ENCODE assay signal across 10 cellular contexts in genomic region chr7:12719141-12719919, GRCh38. TPM values are rescaled to one million over a fixed set of nuclear protein-coding genes. Genes with fewer than 3 reads are reported as not detected.
A peak's percentile ranks its signal among the peaks of the same experiment; 100 is the strongest.
DNase-seq lines count a peak whose midpoint lies in the region; ATAC-seq and TF ChIP-seq lines count a peak whose summit lies in the region.
"Had no signal": no experiment of that assay in that cellular context is flagged by ENCODE, and none has a peak within 500 bp of the region (broad histone marks: within the 10 kb centered on the region; RNA-seq: fewer than 3 reads in every experiment).

No MANE protein-coding gene starts in this region.

- peak overlapping the region; percentile 67 for H3K27ac Mint-ChIP-seq in endothelial cell (ENCODE audit: unreplicated experiment)

- intact Hi-C loops in psoas muscle (cut with DNase I), result no loop called here

- 30 to 52% (median 33%) methylated on average over 5 of the region's 5 CpGs for WGBS in psoas muscle, 3 donors

- H3K4me1 ChIP-seq in psoas muscle, result peaks cover 17% of the 10 kb centered on the region

- ATAC-seq in psoas muscle (peak in 3 of 4 donors; percentile 29 to 46 (median 45)), HG02870 (IDR thresholded peaks at IDR 0.05; ENCODE audit: unreplicated experiment) (no peak)

- H3K36me3 Mint-ChIP-seq in endothelial cell (ENCODE audit: low read depth, unreplicated experiment), result no peaks in the 10 kb centered on the region

- peaks cover 63% of the 10 kb centered on the region for H3K4me1 Mint-ChIP-seq in endothelial cell (ENCODE audit: unreplicated experiment)

- peak overlapping the region; percentile 56 for H3K27ac ChIP-seq in psoas muscle
- H3K27ac ChIP-seq: HL-60, neutrophil had no signal

- peak overlapping the region; percentile 15 for H3K4me3 Mint-ChIP-seq in endothelial cell (ENCODE audit: unreplicated experiment)

- no peak for TF ChIP-seq CTCF in endothelial cell (IDR thresholded peaks at IDR 0.05; ENCODE audit: unreplicated experiment)
- TF ChIP-seq CTCF in psoas muscle (IDR thresholded peaks at IDR 0.05), result no peak

- no peaks in the 10 kb centered on the region for H3K36me3 ChIP-seq in psoas muscle (ENCODE audit: insufficient read depth in 1 of 2, low read depth in 1 of 2)
- H3K36me3 ChIP-seq: neutrophil had no signal

- no peaks in the 10 kb centered on the region for H3K9me3 ChIP-seq in psoas muscle
- H3K9me3 ChIP-seq: neutrophil had no signal

- peak; percentile 74 for DNase-seq in COLO829 (ENCODE audit: low spot score)
- peak; percentile 62 for DNase-seq in NCI-H460 (ENCODE audit: extremely low read depth, low read depth)
- DNase-seq in endothelial cell (ENCODE audit: low spot score), result no peak
- DNase-seq in psoas muscle, result no peak
- DNase-seq in hypothalamus (lab: John Stamatoyannopoulos, UW), result no peak
- no peak for DNase-seq in SHP77 treated with DMSO at 0.1 percent for 48 hours (lab: John Stamatoyannopoulos, UW)
- no peak for DNase-seq in stimulated activated CD8-positive, alpha-beta memory T cell treated with anti-CD3 and anti-CD28 coated beads, Interleukin-4, amount 100 ng/mL, for 48 hours

- H3K27me3 Mint-ChIP-seq in endothelial cell (ENCODE audit: unreplicated experiment), result peaks cover 2% of the 10 kb centered on the region

- H3K27me3 ChIP-seq in psoas muscle (ENCODE audit: insufficient read depth in 3 of 3, low read length in 2 of 3), result no peaks in the 10 kb centered on the region
- H3K27me3 ChIP-seq: neutrophil had no signal

- no peaks in the 10 kb centered on the region for H3K9me3 Mint-ChIP-seq in endothelial cell (ENCODE audit: unreplicated experiment)

- no peak overlapping the region for H3K4me3 ChIP-seq in psoas muscle

RNA-seq across cellular contexts. Expression of gene ARL4A, which starts 31.9 kb away (rescaled TPM):
- total RNA-seq in NCI-H460 (2014; rRNA removed; shearing (Covaris generic)), result 44.0 and 51.8 TPM in 2 replicates
- polyA plus RNA-seq in NCI-H460 (2014; cell fraction: nucleus; rRNA removed), result 30.7 and 35.7 TPM in 2 replicates
- total RNA-seq in endothelial cell (ENCODE audit: unreplicated experiment), result 41.2 TPM
- 10 to 100 TPM in 1 of 4 donors, 1 to 10 TPM in 3; 2.5 to 15.3 (median 5.2) TPM for total RNA-seq in psoas muscle
- polyA plus RNA-seq in psoas muscle, result 10 to 100 TPM in 2 of 3 donors, 1 to 10 TPM in 1; 6.6 to 47.7 (median 12.6) TPM

Comparison
In these comparisons a context has a peak if more than half of its experiments do, and no peak if none do; other contexts are left out.
1. DNase-seq: peak in COLO829 (single experiment) and NCI-H460 (single experiment); none in endothelial cell (single experiment), psoas muscle (0 of 2), hypothalamus (0 of 51), SHP77 treated with DMSO at 0.1 percent for 48 hours (single experiment) and stimulated activated CD8-positive, alpha-beta memory T cell treated with anti-CD3 and anti-CD28 coated beads, Interleukin-4, amount 100 ng/mL, for 48 hours (single experiment).